13 cellular contexts compared by ENCODE assay signal in genomic region chr4:92234393-92235176, GRCh38.
DNase-seq lines count a peak whose midpoint lies in the region; ATAC-seq, FAIRE-seq and TF ChIP-seq lines count a peak whose summit lies in the region.
"Had no signal": no experiment of that assay in that cellular context is flagged by ENCODE, and none has a peak within 500 bp of the region (broad histone marks: within the 10 kb centered on the region; RNA-seq: fewer than 3 reads in every experiment).

No MANE protein-coding gene starts in this region.

- CTCF ChIA-PET in AG04450 (lab: Charles Lee) (interaction anchor here (0.6 kb wide), 1 partner anchor 44 kb away, joined by 3 read pairs; no protein-coding TSS in a partner anchor), IMR-90 (lab: Yijun Ruan, JAX) (no interaction called here), T-cell (lab: Charles Lee) (no interaction called here)

- BruUV-seq in IMR-90 (replicated peaks; lab: Mats Ljungman, UMichigan) = no TSS peak

- no peak overlapping the region for H2AK5ac ChIP-seq in IMR-90 (ENCODE audit: low read depth, low read length)

- in situ Hi-C loops in IMR-90 (cut with MboI; ENCODE audit: low sequenced_read_pairs) = no loop called here

- no peaks in the 10 kb centered on the region for H3K36me3 Mint-ChIP-seq in T-cell

- H2BK5ac ChIP-seq in IMR-90 (ENCODE audit: low read depth, low read length, poor library complexity, severe bottlenecking) = peak overlapping the region; percentile 89

- POLR2A ChIA-PET in AG04450 (lab: Yijun Ruan, JAX) (no interaction called here), IMR-90 (lab: Charles Lee; ENCODE audit: unreplicated experiment) (no interaction called here), T-cell (lab: Charles Lee) (interaction anchor here in 1 of 2 donors (0.6 kb wide), 1 partner anchor 287 kb away, joined by 3 read pairs; no protein-coding TSS in a partner anchor)

- H3K9ac ChIP-seq in IMR-90 (ENCODE audit: low read depth, low read length) (no peak overlapping the region), keratinocyte (ENCODE audit: control insufficient read depth, extremely low read depth, insufficient read depth, low read length) (no peak overlapping the region)

- no peak overlapping the region; the same call in 1 of the 2 replicates for H3K4ac ChIP-seq in IMR-90 (ENCODE audit: low read depth, low read length)

- H3K4me2 ChIP-seq in IMR-90 (ENCODE audit: low read depth, low read length) (peak overlapping the region; percentile 57; the same call in 1 of the 2 replicates), keratinocyte (ENCODE audit: control insufficient read depth, extremely low read depth, insufficient read depth, low read depth, low read length) (peak overlapping the region; percentile 79)

- 0 out of 2 replicates have a peak overlapping the region, but pooled peaks have one; percentile 12 for H4K5ac ChIP-seq in IMR-90 (ENCODE audit: low read depth, low read length)

- no peak overlapping the region for H2BK20ac ChIP-seq in IMR-90 (ENCODE audit: low read depth, low read length)

- no peaks in the 10 kb centered on the region for H3K4me1 Mint-ChIP-seq in T-cell

- no peak for TF ChIP-seq POLR2A in IMR-90 (IDR thresholded peaks at IDR 0.05; ENCODE audit: low read depth, low read length)
- TF ChIP-seq POLR2A in spleen (IDR thresholded peaks at IDR 0.05) = no peak

- H3K4me3 ChIP-seq in AG04450 (ENCODE audit: low read depth, low read length) (no peak overlapping the region), IMR-90 (ENCODE audit: insufficient read depth, low read depth, low read length) (no peak overlapping the region), keratinocyte (ENCODE audit: control insufficient read depth in 2 of 3, extremely low read depth in 1 of 3, insufficient read depth in 2 of 3, low read depth in 1 of 3, low read length in 3 of 3) (peak overlapping the region in 1 of 3 experiments; percentile 29), spleen (no peak overlapping the region)

- H4K8ac ChIP-seq in IMR-90 (ENCODE audit: low read depth in 2 of 2, low read length in 2 of 2) = peak overlapping the region in 1 of 2 experiments; percentile 71; a peak in 1 of 4 replicates

- WGBS in IMR-90 (ENCODE audit: extremely low coverage in 2 of 2, insufficient read length in 1 of 2), 2 experiments = no CpG with 5 or more reads among the region's 4 CpGs
- 48 to 66% (median 53%) methylated on average over 4 of the region's 4 CpGs for WGBS in spleen, 5 donors

- no peak overlapping the region for H3K23ac ChIP-seq in IMR-90 (ENCODE audit: low read depth, low read length)

- peaks cover 5 to 21% (median 14%) of the 10 kb centered on the region in 3 donors for H3K9me3 Mint-ChIP-seq in T-cell

- H3K79me1 ChIP-seq in IMR-90 (ENCODE audit: low read depth in 1 of 2, low read length in 2 of 2) = no peaks in the 10 kb centered on the region

- H3K9me1 ChIP-seq in IMR-90 (ENCODE audit: insufficient read depth, low read length) = peaks cover 6% of the 10 kb centered on the region
- H3K9me1 ChIP-seq in keratinocyte (ENCODE audit: control insufficient read depth, extremely low read depth, insufficient read depth, low read length) = no peaks in the 10 kb centered on the region

- dilution Hi-C loops in IMR-90 (cut with HindIII; ENCODE audit: low sequenced_read_pairs, unreplicated experiment) = no loop called here
- dilution Hi-C loops in keratinocyte (cut with MboI; ENCODE audit: extremely low pct_ligation_motif_present, low sequenced_read_pairs) = no loop called here

- peak; percentile 97 for DNase-seq in AG04450 (ENCODE audit: low read depth, low spot score)
- peak; percentile 100 for DNase-seq in IMR-90
- peak; percentile 99 for DNase-seq in amniotic epithelial cell (ENCODE audit: low read depth)
- DNase-seq in keratinocyte (ENCODE audit: low read depth, low spot score) = peak; percentile 89
- no peak for DNase-seq in stimulated activated CD4-positive, alpha-beta T cell treated with anti-CD3 and anti-CD28 coated beads, Interleukin-2, amount 100 ng/mL, for 48 hours
- DNase-seq in spleen = no peak
- no peak for DNase-seq in T-cell
- DNase-seq: activated T-cell treated with anti-CD3 and anti-CD28 coated beads, Interleukin-2, amount 50 U/mL, for 48 hours; CD4-positive, alpha-beta T cell; stimulated activated naive CD8-positive, alpha-beta T cell treated with anti-CD3 and anti-CD28 coated beads, Interleukin-15, Interleukin-2, amounts not matched to agents 100 U/mL and 50 U/mL, for 24 hours had no signal

- no peak overlapping the region for H3K27ac Mint-ChIP-seq in T-cell
- H3K27ac Mint-ChIP-seq: CD4-positive, alpha-beta T cell; T-helper 1 cell treated with Interleukin-12 subunit alpha and Interleukin-12 subunit beta and Interleukin-4 antibody, amounts not matched to agents 30 μg/mL and 1 μg/mL, for 36 hours had no signal

- no peak overlapping the region for H3K4me3 Mint-ChIP-seq in T-cell
- H3K4me3 Mint-ChIP-seq: CD4-positive, alpha-beta T cell; T-helper 1 cell treated with Interleukin-12 subunit alpha and Interleukin-12 subunit beta and Interleukin-4 antibody, amounts not matched to agents 30 μg/mL and 1 μg/mL, for 36 hours had no signal

- TF ChIP-seq RAD21 in IMR-90 (IDR thresholded peaks at IDR 0.05; ENCODE audit: low read length) = no peak

- H4K20me1 ChIP-seq in IMR-90 (ENCODE audit: insufficient read depth, low read length) = no peaks in the 10 kb centered on the region
- no peaks in the 10 kb centered on the region for H4K20me1 ChIP-seq in keratinocyte (ENCODE audit: control insufficient read depth, extremely low read depth, insufficient read depth, low read length)

- peaks cover 8% of the 10 kb centered on the region; the same call in 1 of the 2 replicates for H3K4me1 ChIP-seq in IMR-90 (ENCODE audit: control insufficient read depth, insufficient read depth, low read length)
- peaks cover 30% of the 10 kb centered on the region for H3K4me1 ChIP-seq in keratinocyte (ENCODE audit: control insufficient read depth, extremely low read depth, insufficient read depth, low read length)
- no peaks in the 10 kb centered on the region for H3K4me1 ChIP-seq in spleen

- intact Hi-C loops in IMR-90 (cut with micrococcal nuclease) = loop anchor here (5.0 kb wide), 1 partner anchor 1917 kb away; no protein-coding TSS in a partner anchor
- intact Hi-C loops in spleen (cut with DNase I; ENCODE audit: low total_unique reads) = no loop called here

- H2BK15ac ChIP-seq in IMR-90 (ENCODE audit: low read depth, low read length) = no peak overlapping the region

- H3K9me3 ChIP-seq in AG04450 (ENCODE audit: control insufficient read depth, insufficient read depth, low read length) (no peaks in the 10 kb centered on the region), IMR-90 (ENCODE audit: control insufficient read depth, insufficient read depth, low read length) (peaks cover 2% of the 10 kb centered on the region; the same call in 1 of the 2 replicates), keratinocyte (ENCODE audit: control insufficient read depth, low read depth, low read length) (no peaks in the 10 kb centered on the region), spleen (peaks cover 0 to 7% (median 4%) of the 10 kb centered on the region in 8 donors)

- no peak overlapping the region for H4K91ac ChIP-seq in IMR-90 (ENCODE audit: insufficient read depth, low read depth, low read length)

- H3K56ac ChIP-seq in IMR-90 (ENCODE audit: extremely low read depth, insufficient read depth, low read length) = peak overlapping the region; percentile 16; the same call in 1 of the 2 replicates

- H3K27me3 ChIP-seq in AG04450 (ENCODE audit: control insufficient read depth, insufficient read depth, low read length) (no peaks in the 10 kb centered on the region), IMR-90 (ENCODE audit: control insufficient read depth, insufficient read depth, low read length) (no peaks in the 10 kb centered on the region), keratinocyte (ENCODE audit: control insufficient read depth, extremely low read depth, insufficient read depth, low read length) (no peaks in the 10 kb centered on the region), spleen (replicated peaks in 1 of 7) (no peaks in the 10 kb centered on the region)

- no peak overlapping the region for H2AK9ac ChIP-seq in IMR-90 (replicated peaks; ENCODE audit: low read depth, low read length, poor library complexity)

- no peaks in the 10 kb centered on the region for H3K27me3 Mint-ChIP-seq in T-cell
- H3K27me3 Mint-ChIP-seq: CD4-positive, alpha-beta T cell had no signal

- H3K18ac ChIP-seq in IMR-90 (ENCODE audit: low read depth, low read length) = no peak overlapping the region

- peak; percentile 77 for FAIRE-seq in keratinocyte (lab: Jason Lieb, UNC)
- FAIRE-seq: H1 had no signal

- no peaks in the 10 kb centered on the region for H3K79me2 ChIP-seq in keratinocyte (ENCODE audit: control insufficient read depth, insufficient read depth, low read length)

- H2AFZ ChIP-seq in IMR-90 (replicated peaks; ENCODE audit: low read length, poor library complexity) (no peak overlapping the region), keratinocyte (ENCODE audit: control insufficient read depth, low read length) (peak overlapping the region; percentile 19)

- TF ChIP-seq CTCF in AG04450 (IDR thresholded peaks at IDR 0.05; ENCODE audit: low read depth, low read length) (no peak), IMR-90 (conservative IDR thresholded peaks at IDR 0.05; ENCODE audit: low read depth, low read length) (no peak), keratinocyte (optimal IDR thresholded peaks at IDR 0.05 in 1 of 3, IDR thresholded peaks at IDR 0.05 in 1 of 3, conservative IDR thresholded peaks at IDR 0.05 in 1 of 3; ENCODE audit: extremely low read depth in 1 of 3, insufficient read depth in 2 of 3, low read length in 3 of 3) (no peak), spleen (IDR thresholded peaks at IDR 0.05 in 8 of 11, conservative IDR thresholded peaks at IDR 0.05 in 3 of 11) (no peak)

- H2BK120ac ChIP-seq in IMR-90 (ENCODE audit: low read depth, low read length) = no peak overlapping the region

- H3K36me3 ChIP-seq in IMR-90 (ENCODE audit: control insufficient read depth, insufficient read depth, low read length) = no peaks in the 10 kb centered on the region
- H3K36me3 ChIP-seq in keratinocyte (ENCODE audit: control insufficient read depth in 2 of 2, extremely low read depth in 1 of 2, insufficient read depth in 2 of 2, low read length in 2 of 2) = no peaks in the 10 kb centered on the region
- H3K36me3 ChIP-seq in spleen = no peaks in the 10 kb centered on the region

- H3K27ac ChIP-seq in AG04450 (ENCODE audit: low read depth, low read length) (peak overlapping the region; percentile 13), IMR-90 (ENCODE audit: insufficient read depth, low read length) (no peak overlapping the region), keratinocyte (ENCODE audit: control insufficient read depth, insufficient read depth, low read length) (peak overlapping the region; percentile 67), spleen (no peak overlapping the region)

- peak; percentile 88 for ATAC-seq in IMR-90 (ENCODE audit: low read depth)
- ATAC-seq in T-cell (replicated peaks in 1 of 4) = no peak
- ATAC-seq in GM21390 (IDR thresholded peaks at IDR 0.05; ENCODE audit: unreplicated experiment) = no peak
- ATAC-seq: stimulated activated naive CD8-positive, alpha-beta T cell treated with anti-CD3 and anti-CD28 coated beads, Interleukin-15, Interleukin-2, amounts not matched to agents 100 U/mL and 50 U/mL, for 24 hours had no signal

- no peak overlapping the region for H3K14ac ChIP-seq in IMR-90 (replicated peaks; ENCODE audit: low read depth, low read length)

TF ChIP-seq in IMR-90, 13 proteins besides CTCF, POLR2A, EP300 and RAD21 (continues in another document):
- TF ChIP-seq RCOR1 (IDR thresholded peaks at IDR 0.05; ENCODE audit: insufficient replicate concordance, low read length) = peak; percentile 47

Comparison
In these comparisons a context has a peak if more than half of its experiments do, and no peak if none do; other contexts are left out.
1. DNase-seq: peak in AG04450 (single experiment), IMR-90 (single experiment), amniotic epithelial cell (single experiment) and keratinocyte (single experiment); none in stimulated activated CD4-positive, alpha-beta T cell treated with anti-CD3 and anti-CD28 coated beads, Interleukin-2, amount 100 ng/mL, for 48 hours (0 of 2), spleen (single experiment) and T-cell (0 of 34).
2. H3K27ac ChIP-seq: peak in AG04450 (single experiment) and keratinocyte (single experiment); none in IMR-90 (single experiment) and spleen (0 of 8).